1 cellular context compared by ENCODE assay signal in genomic region chr7:105652359-105652993, GRCh38.
A peak's percentile ranks its signal among the peaks of the same experiment; 100 is the strongest.
TF ChIP-seq lines count a peak whose summit lies in the region.

No MANE protein-coding gene starts in this region.

TF ChIP-seq in K562, 482 proteins besides CTCF, POLR2A, EP300 and RAD21 (continued from another document):
- TF ChIP-seq DEAF1 (CRISPR knock-in tag; IDR thresholded peaks at IDR 0.05) (peak; percentile 76), COPS2 (conservative IDR thresholded peaks at IDR 0.05) (no peak), CTBP1 (IDR thresholded peaks at IDR 0.05; ENCODE audit: borderline replicate concordance) (0 out of 2 replicates have a peak, but pooled peaks have one; percentile 22), TFAP4 (CRISPR knock-in tag; IDR thresholded peaks at IDR 0.05; ENCODE audit: borderline replicate concordance) (peak; percentile 61; the same call in 1 of the 2 replicates), CTCFL (IDR thresholded peaks at IDR 0.05; ENCODE audit: borderline replicate concordance, insufficient read depth, low read depth, low read length, poor library complexity, severe bottlenecking) (no peak), GATAD2B (IDR thresholded peaks at IDR 0.05; ENCODE audit: borderline replicate concordance) (no peak), PTRF (tag; IDR thresholded peaks at IDR 0.05) (no peak), STAG1 (CRISPR knock-in tag; IDR thresholded peaks at IDR 0.05; ENCODE audit: borderline replicate concordance) (peak; percentile 90), YY1 (IDR thresholded peaks at IDR 0.05; ENCODE audit: borderline replicate concordance in 1 of 3, control insufficient read depth in 1 of 3, extremely low read depth in 1 of 3, insufficient read depth in 3 of 3, insufficient read length in 1 of 3, insufficient replicate concordance in 2 of 3, low read depth in 1 of 3, low read length in 2 of 3) (peak in 1 of 3 experiments; percentile 11), PTTG1 (tag; IDR thresholded peaks at IDR 0.05; ENCODE audit: low read depth) (no peak), ZSCAN32 (CRISPR knock-in tag; IDR thresholded peaks at IDR 0.05) (no peak), JUND (IDR thresholded peaks at IDR 0.05; ENCODE audit: borderline replicate concordance, low read depth, low read length) (0 out of 2 replicates have a peak, but pooled peaks have one; percentile 30), JUND (tag; IDR thresholded peaks at IDR 0.05; ENCODE audit: borderline replicate concordance, low read depth, low read length) (no peak; the same call in 2 of the 3 replicates), TCFL5 (CRISPR knock-in tag; conservative IDR thresholded peaks at IDR 0.05) (no peak), ZNF263 (CRISPR knock-in tag; IDR thresholded peaks at IDR 0.05; ENCODE audit: borderline replicate concordance) (peak; percentile 82), THRAP3 (IDR thresholded peaks at IDR 0.05; ENCODE audit: borderline replicate concordance) (no peak), BHLHE40 (IDR thresholded peaks at IDR 0.05; ENCODE audit: low read length) (0 out of 2 replicates have a peak, but pooled peaks have one; percentile 11), CREM (IDR thresholded peaks at IDR 0.05; ENCODE audit: low read depth) (0 out of 2 replicates have a peak, but pooled peaks have one; percentile 35), ZFX (CRISPR knock-in tag; IDR thresholded peaks at IDR 0.05) (no peak), TARDBP (IDR thresholded peaks at IDR 0.05) (no peak), ELF2 (CRISPR knock-in tag; IDR thresholded peaks at IDR 0.05) (no peak), ZZZ3 (IDR thresholded peaks at IDR 0.05) (no peak), EHMT2 (IDR thresholded peaks at IDR 0.05) (no peak), ZNF121 (CRISPR knock-in tag; conservative IDR thresholded peaks at IDR 0.05) (no peak), RB1 (IDR thresholded peaks at IDR 0.05; ENCODE audit: low read depth) (peak; percentile 59; the same call in 1 of the 2 replicates), MAZ (CRISPR knock-in tag; conservative IDR thresholded peaks at IDR 0.05 in 1 of 2, IDR thresholded peaks at IDR 0.05 in 1 of 2) (0 out of 4 replicates have a peak, but pooled peaks of 1 of the 2 experiments have one; percentile 20), FOXA1 (IDR thresholded peaks at IDR 0.05; ENCODE audit: borderline replicate concordance) (no peak), CC2D1A (IDR thresholded peaks at IDR 0.05) (peak; percentile 68; the same call in 1 of the 2 replicates), RCOR1 (IDR thresholded peaks at IDR 0.05; ENCODE audit: borderline replicate concordance in 1 of 2, low read depth in 2 of 2, low read length in 2 of 2) (0 out of 4 replicates have a peak, but pooled peaks of 1 of the 2 experiments have one; percentile 24), ZBTB2 (IDR thresholded peaks at IDR 0.05) (no peak), GTF2A2 (tag; IDR thresholded peaks at IDR 0.05) (no peak), ZBTB40 (IDR thresholded peaks at IDR 0.05) (no peak), ZBTB40 (CRISPR knock-in tag; IDR thresholded peaks at IDR 0.05) (no peak), E2F8 (IDR thresholded peaks at IDR 0.05; ENCODE audit: low read depth, partially characterized antibody) (no peak), ETS2 (tag; IDR thresholded peaks at IDR 0.05; ENCODE audit: borderline replicate concordance, poor library complexity, severe bottlenecking) (no peak), TAF7 (tag; IDR thresholded peaks at IDR 0.05) (no peak), RBFOX2 (IDR thresholded peaks at IDR 0.05; ENCODE audit: low read depth, low read length) (no peak), E2F4 (CRISPR knock-in tag; IDR thresholded peaks at IDR 0.05; ENCODE audit: low read depth) (peak; percentile 31; the same call in 1 of the 2 replicates), SNIP1 (IDR thresholded peaks at IDR 0.05; ENCODE audit: low read depth) (no peak), SUPT5H (IDR thresholded peaks at IDR 0.05) (no peak), FOXK2 (conservative IDR thresholded peaks at IDR 0.05 in 1 of 2, IDR thresholded peaks at IDR 0.05 in 1 of 2; ENCODE audit: low read depth in 2 of 2) (peak; percentile 24 to 45; a peak in 1 of 4 replicates)
